Comparison of ENCODE assay signal across 10 cellular contexts in genomic region chr2:171318463-171318934, GRCh38.
A peak's percentile ranks its signal among the peaks of the same experiment; 100 is the strongest.
DNase-seq lines count a peak whose midpoint lies in the region; ATAC-seq, FAIRE-seq and TF ChIP-seq lines count a peak whose summit lies in the region.
"Had no signal": no experiment of that assay in that cellular context is flagged by ENCODE, and none has a peak within 500 bp of the region (broad histone marks: within the 10 kb centered on the region; RNA-seq: fewer than 3 reads in every experiment).

No MANE protein-coding gene starts in this region.

- no peak for TF ChIP-seq RAD21 in HepG2 (CRISPR knock-in tag; IDR thresholded peaks at IDR 0.05)

- H3K9ac ChIP-seq in iPS-20b (ENCODE audit: low read depth, low read length) (peak overlapping the region; percentile 77), HepG2 (ENCODE audit: insufficient read depth, low read depth, low read length) (no peak overlapping the region)

- H3K27me3 ChIP-seq in adrenal gland, result no peaks in the 10 kb centered on the region
- H3K27me3 ChIP-seq in iPS-20b (ENCODE audit: insufficient read depth, low read length), result no peaks in the 10 kb centered on the region
- H3K27me3 ChIP-seq in testis, result no peaks in the 10 kb centered on the region
- no peaks in the 10 kb centered on the region for H3K27me3 ChIP-seq in HepG2 (ENCODE audit: control insufficient read depth in 1 of 2, insufficient read depth in 2 of 2, low read length in 2 of 2)

- H2AFZ ChIP-seq in HepG2 (ENCODE audit: low read length), result no peak overlapping the region

- ATAC-seq in Right ventricle myocardium inferior (peak; percentile 57), HepG2 (no peak)
- no peak for ATAC-seq in activated CD4-positive, CD25-positive, alpha-beta regulatory T cell treated with anti-CD3 and anti-CD28 coated beads, Interleukin-2, amount 50 U/mL, for 24 hours

- no peak for TF ChIP-seq CTCF in adrenal gland (IDR thresholded peaks at IDR 0.05)
- no peak for TF ChIP-seq CTCF in testis (IDR thresholded peaks at IDR 0.05)
- no peak for TF ChIP-seq CTCF in HepG2 (CRISPR knock-in tag; IDR thresholded peaks at IDR 0.05)

- H4K20me1 ChIP-seq in HepG2 (ENCODE audit: insufficient read depth, low read length), result no peaks in the 10 kb centered on the region

- CTCF ChIA-PET in HepG2 (lab: Yijun Ruan, JAX; ENCODE audit: low intra/inter-chr PET ratio, low total read pairs), result no interaction called here

- H3K9me3 ChIP-seq in adrenal gland (replicated peaks in 1 of 3), result no peaks in the 10 kb centered on the region
- H3K9me3 ChIP-seq in iPS-20b (ENCODE audit: insufficient read depth, low read depth, low read length), result no peaks in the 10 kb centered on the region; the same call in 1 of the 2 replicates
- no peaks in the 10 kb centered on the region for H3K9me3 ChIP-seq in testis
- no peaks in the 10 kb centered on the region for H3K9me3 ChIP-seq in HepG2 (ENCODE audit: low read length)

- no peaks in the 10 kb centered on the region for H3K79me2 ChIP-seq in HepG2 (ENCODE audit: insufficient read depth, low read length)

- H3K36me3 ChIP-seq in adrenal gland (replicated peaks in 1 of 2) (no peaks in the 10 kb centered on the region), iPS-20b (ENCODE audit: insufficient read depth, low read depth, low read length) (peaks cover 17% of the 10 kb centered on the region; the same call in 1 of the 2 replicates), testis (ENCODE audit: low read depth, missing control alignments) (no peaks in the 10 kb centered on the region), HepG2 (replicated peaks in 1 of 2; ENCODE audit: control insufficient read depth in 1 of 2, insufficient read depth in 2 of 2, low read length in 2 of 2) (peaks cover 5 to 19% of the 10 kb centered on the region in 2 experiments; a peak in 4 of 5 replicates)

- H3K4me2 ChIP-seq in HepG2 (ENCODE audit: low read depth, low read length), result no peak overlapping the region

- POLR2A ChIA-PET in HepG2 (lab: Yijun Ruan, JAX), result no interaction called here

- H3K4me3 ChIP-seq in adrenal gland, result no peak overlapping the region
- peak overlapping the region; percentile 32; the same call in 1 of the 2 replicates for H3K4me3 ChIP-seq in iPS-20b (ENCODE audit: low read length)
- no peak overlapping the region for H3K4me3 ChIP-seq in testis
- no peak overlapping the region for H3K4me3 ChIP-seq in HepG2 (replicated peaks in 1 of 3; ENCODE audit: insufficient read depth in 1 of 3, low read depth in 2 of 3, low read length in 3 of 3)

- H3K27ac ChIP-seq in adrenal gland, result peak overlapping the region in 3 of 5 donors; percentile 48 to 70 (median 67)
- H3K27ac ChIP-seq in iPS-20b (ENCODE audit: low read length), result peak overlapping the region; percentile 34
- H3K27ac ChIP-seq in testis, result peak overlapping the region in 1 of 2 donors; percentile 71
- no peak overlapping the region for H3K27ac ChIP-seq in HepG2 (ENCODE audit: extremely low read length, insufficient read depth, low read length)

- DNase-seq in Right ventricle myocardium inferior (ENCODE audit: missing footprints) (no peak), cardiac septum (ENCODE audit: low spot score) (no peak), adrenal gland (peak; percentile 21 to 70 (median 50)), testis (peak; percentile 70), HepG2 (ENCODE audit: low spot score) (no peak), NCI-H526 (lab: John Stamatoyannopoulos, UW) (no peak)
- DNase-seq: AML-193, NCI-H69 had no signal

- TF ChIP-seq POLR2A in adrenal gland (IDR thresholded peaks at IDR 0.05), result no peak
- no peak for TF ChIP-seq POLR2A in testis (IDR thresholded peaks at IDR 0.05)
- no peak for TF ChIP-seq POLR2A in HepG2 (IDR thresholded peaks at IDR 0.05; ENCODE audit: insufficient read depth in 1 of 2, low read depth in 2 of 2, low read length in 2 of 2)

- BruUV-seq in HepG2 (replicated peaks; lab: Mats Ljungman, UMichigan), result no TSS peak

- no peak for FAIRE-seq in HepG2 (lab: Jason Lieb, UNC)

- intact Hi-C loops in Right ventricle myocardium inferior (cut with DNase I), result no loop called here
- intact Hi-C loops in cardiac septum (cut with DNase I), result no loop called here
- intact Hi-C loops in adrenal gland (cut with DNase I), result no loop called here
- intact Hi-C loops in testis (cut with DNase I; ENCODE audit: low total_unique reads), result no loop called here
- intact Hi-C loops in HepG2 (cut with micrococcal nuclease; ENCODE audit: unreplicated experiment), result no loop called here

- in situ Hi-C loops in HepG2 (cut with HindIII; ENCODE audit: extremely low pct_ligation_motif_present, low pct_unique_long_range_greater_than_20kb), result no loop called here

- TF ChIP-seq EP300 in HepG2 (IDR thresholded peaks at IDR 0.05; ENCODE audit: low read depth in 2 of 2, low read length in 2 of 2) (no peak), HepG2 (CRISPR knock-in tag; IDR thresholded peaks at IDR 0.05; ENCODE audit: borderline replicate concordance) (no peak)

- peaks cover 5 to 13% of the 10 kb centered on the region in 2 donors for H3K4me1 ChIP-seq in adrenal gland (replicated peaks in 1 of 2)
- H3K4me1 ChIP-seq in iPS-20b (ENCODE audit: insufficient read depth, low read length), result peaks cover 56% of the 10 kb centered on the region
- peaks cover 7% of the 10 kb centered on the region for H3K4me1 ChIP-seq in testis
- H3K4me1 ChIP-seq in HepG2 (ENCODE audit: insufficient read depth, low read length), result peaks cover under 1% of the 10 kb centered on the region; the same call in 1 of the 2 replicates

- 30 to 41% (median 34%) methylated on average over 6 of the region's 6 CpGs for WGBS in adrenal gland, 4 donors
- 35 to 55% methylated on average over 6 of the region's 6 CpGs for WGBS in testis, 2 donors
- whole genome bisulfite sequencing in HepG2 (ENCODE audit: low lambda C conversion rate), result 89% methylated on average over 6 of the region's 6 CpGs

TF ChIP-seq in HepG2, 621 proteins besides CTCF, POLR2A, EP300 and RAD21:
- TF ChIP-seq, protein P1, sequence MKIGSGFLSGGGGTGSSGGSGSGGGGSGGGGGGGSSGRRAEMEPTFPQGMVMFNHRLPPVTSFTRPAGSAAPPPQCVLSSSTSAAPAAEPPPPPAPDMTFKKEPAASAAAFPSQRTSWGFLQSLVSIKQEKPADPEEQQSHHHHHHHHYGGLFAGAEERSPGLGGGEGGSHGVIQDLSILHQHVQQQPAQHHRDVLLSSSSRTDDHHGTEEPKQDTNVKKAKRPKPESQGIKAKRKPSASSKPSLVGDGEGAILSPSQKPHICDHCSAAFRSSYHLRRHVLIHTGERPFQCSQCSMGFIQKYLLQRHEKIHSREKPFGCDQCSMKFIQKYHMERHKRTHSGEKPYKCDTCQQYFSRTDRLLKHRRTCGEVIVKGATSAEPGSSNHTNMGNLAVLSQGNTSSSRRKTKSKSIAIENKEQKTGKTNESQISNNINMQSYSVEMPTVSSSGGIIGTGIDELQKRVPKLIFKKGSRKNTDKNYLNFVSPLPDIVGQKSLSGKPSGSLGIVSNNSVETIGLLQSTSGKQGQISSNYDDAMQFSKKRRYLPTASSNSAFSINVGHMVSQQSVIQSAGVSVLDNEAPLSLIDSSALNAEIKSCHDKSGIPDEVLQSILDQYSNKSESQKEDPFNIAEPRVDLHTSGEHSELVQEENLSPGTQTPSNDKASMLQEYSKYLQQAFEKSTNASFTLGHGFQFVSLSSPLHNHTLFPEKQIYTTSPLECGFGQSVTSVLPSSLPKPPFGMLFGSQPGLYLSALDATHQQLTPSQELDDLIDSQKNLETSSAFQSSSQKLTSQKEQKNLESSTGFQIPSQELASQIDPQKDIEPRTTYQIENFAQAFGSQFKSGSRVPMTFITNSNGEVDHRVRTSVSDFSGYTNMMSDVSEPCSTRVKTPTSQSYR (CRISPR knock-in tag; IDR thresholded peaks at IDR 0.05; ENCODE audit: borderline replicate concordance), result no peak
- TF ChIP-seq ELF3 (CRISPR knock-in tag; IDR thresholded peaks at IDR 0.05), result no peak
- no peak for TF ChIP-seq GLI4 (CRISPR knock-in tag; IDR thresholded peaks at IDR 0.05; ENCODE audit: borderline replicate concordance)
- no peak for TF ChIP-seq ZNF235 (CRISPR knock-in tag; IDR thresholded peaks at IDR 0.05; ENCODE audit: borderline replicate concordance)
- no peak for TF ChIP-seq PAF1 (CRISPR knock-in tag; IDR thresholded peaks at IDR 0.05)
- no peak for TF ChIP-seq TOE1 (CRISPR knock-in tag; IDR thresholded peaks at IDR 0.05)
- no peak for TF ChIP-seq CHD2 (IDR thresholded peaks at IDR 0.05; ENCODE audit: low read depth, low read length)
- no peak for TF ChIP-seq MYPOP (CRISPR knock-in tag; IDR thresholded peaks at IDR 0.05)
- no peak for TF ChIP-seq AHR (CRISPR knock-in tag; IDR thresholded peaks at IDR 0.05)

Comparison
In these comparisons a context has a peak if more than half of its experiments do, and no peak if none do; other contexts are left out.
1. DNase-seq: peak in adrenal gland (7 of 7) and testis (single experiment); none in Right ventricle myocardium inferior (single experiment), cardiac septum (single experiment), HepG2 (single experiment) and NCI-H526 (0 of 2).